In genomic region chr17:1482686-1483445, GRCh38 we compare ENCODE assay signal across 19 cellular contexts. TPM values are rescaled to one million over a fixed set of nuclear protein-coding genes. Genes with fewer than 3 reads are reported as not detected.
DNase-seq lines count a peak whose midpoint lies in the region; ATAC-seq, FAIRE-seq and TF ChIP-seq lines count a peak whose summit lies in the region.
"Had no signal": no experiment of that assay in that cellular context is flagged by ENCODE, and none has a peak within 500 bp of the region (broad histone marks: within the 10 kb centered on the region; RNA-seq: fewer than 3 reads in every experiment).

No MANE protein-coding gene starts in this region.

- H3K27me3 ChIP-seq in Caco-2 (replicated peaks; ENCODE audit: control insufficient read depth, insufficient read depth, low read length) (no peaks in the 10 kb centered on the region), right atrium auricular region (no peaks in the 10 kb centered on the region)
- H3K27me3 ChIP-seq: thyroid gland had no signal

- H3K27ac Mint-ChIP-seq in Caco-2 (ENCODE audit: unreplicated experiment) = peak overlapping the region; percentile 55
- H3K27ac Mint-ChIP-seq in stimulated activated effector memory CD8-positive, alpha-beta T cell treated with anti-CD3 and anti-CD28 coated beads, Interleukin-12 subunit alpha, Interleukin-12 subunit beta, amount 100 ng/mL, for 72 hours = peak overlapping the region; percentile 54
- H3K27ac Mint-ChIP-seq in activated naive CD4-positive, alpha-beta T cell treated with anti-CD3 and anti-CD28 coated beads for 36 hours = no peak overlapping the region
- H3K27ac Mint-ChIP-seq: T-helper 1 cell treated with Interleukin-12 subunit alpha and Interleukin-12 subunit beta and Interleukin-4 antibody, amounts not matched to agents 30 μg/mL and 1 μg/mL, for 36 hours had no signal

- H3K9me3 ChIP-seq in Caco-2 = no peaks in the 10 kb centered on the region
- H3K9me3 ChIP-seq in right atrium auricular region = no peaks in the 10 kb centered on the region
- H3K9me3 ChIP-seq: prostate gland, thyroid gland had no signal

- peak overlapping the region; percentile 97 for H3K27ac ChIP-seq in RWPE1
- peak overlapping the region; percentile 53 to 98 for H3K27ac ChIP-seq in right atrium auricular region
- H3K27ac ChIP-seq: thyroid gland had no signal

- TF ChIP-seq CTCF in Caco-2 (IDR thresholded peaks at IDR 0.05; ENCODE audit: insufficient read depth in 1 of 2, low read depth in 1 of 2, low read length in 1 of 2, severe bottlenecking in 1 of 2, unreplicated experiment in 1 of 2) (no peak), RWPE1 (conservative IDR thresholded peaks at IDR 0.05; ENCODE audit: low read depth) (no peak), right atrium auricular region (IDR thresholded peaks at IDR 0.05) (no peak), GM10248 (IDR thresholded peaks at IDR 0.05; ENCODE audit: control extremely low read depth, extremely low read depth, low read depth, missing control alignments) (no peak)

- H3K4me1 Mint-ChIP-seq in Caco-2 (ENCODE audit: low read depth, unreplicated experiment) = peaks cover 9% of the 10 kb centered on the region
- H3K4me1 Mint-ChIP-seq in stimulated activated effector memory CD8-positive, alpha-beta T cell treated with anti-CD3 and anti-CD28 coated beads, Interleukin-12 subunit alpha, Interleukin-12 subunit beta, amount 100 ng/mL, for 72 hours = peaks cover 26% of the 10 kb centered on the region
- H3K4me1 Mint-ChIP-seq in activated naive CD4-positive, alpha-beta T cell treated with anti-CD3 and anti-CD28 coated beads for 36 hours (ENCODE audit: low read depth) = peaks cover 14% of the 10 kb centered on the region

- TF ChIP-seq POLR2A in H54 (IDR thresholded peaks at IDR 0.05; ENCODE audit: low read depth, low read length) = no peak

- H3K36me3 ChIP-seq in Caco-2 (ENCODE audit: control insufficient read depth, insufficient read depth, low read length) (peaks cover 9% of the 10 kb centered on the region; the same call in 1 of the 2 replicates), right atrium auricular region (peaks cover 60% of the 10 kb centered on the region)

- peaks cover 87% of the 10 kb centered on the region for H3K36me3 Mint-ChIP-seq in Caco-2 (ENCODE audit: insufficient read depth, unreplicated experiment)
- H3K36me3 Mint-ChIP-seq in stimulated activated effector memory CD8-positive, alpha-beta T cell treated with anti-CD3 and anti-CD28 coated beads, Interleukin-12 subunit alpha, Interleukin-12 subunit beta, amount 100 ng/mL, for 72 hours = peaks cover 79% of the 10 kb centered on the region
- peaks cover 2% of the 10 kb centered on the region for H3K36me3 Mint-ChIP-seq in activated naive CD4-positive, alpha-beta T cell treated with anti-CD3 and anti-CD28 coated beads for 36 hours (ENCODE audit: low read depth)

- H3K4me3 Mint-ChIP-seq in Caco-2 (ENCODE audit: unreplicated experiment) = peak overlapping the region; percentile 43
- no peak overlapping the region for H3K4me3 Mint-ChIP-seq in stimulated activated effector memory CD8-positive, alpha-beta T cell treated with anti-CD3 and anti-CD28 coated beads, Interleukin-12 subunit alpha, Interleukin-12 subunit beta, amount 100 ng/mL, for 72 hours
- no peak overlapping the region for H3K4me3 Mint-ChIP-seq in activated naive CD4-positive, alpha-beta T cell treated with anti-CD3 and anti-CD28 coated beads for 36 hours
- H3K4me3 Mint-ChIP-seq: T-helper 1 cell treated with Interleukin-12 subunit alpha and Interleukin-12 subunit beta and Interleukin-4 antibody, amounts not matched to agents 30 μg/mL and 1 μg/mL, for 36 hours had no signal

- peaks cover 9% of the 10 kb centered on the region for H3K4me1 ChIP-seq in Caco-2
- H3K4me1 ChIP-seq in right atrium auricular region = peaks cover 0 to 50% of the 10 kb centered on the region in 2 donors

- peak in 1 of 2 experiments; percentile 41 for DNase-seq in Caco-2
- DNase-seq in RWPE1 (ENCODE audit: low spot score) = no peak
- DNase-seq in right atrium auricular region (ENCODE audit: low spot score) = no peak
- no peak for DNase-seq in stimulated activated effector memory CD8-positive, alpha-beta T cell treated with anti-CD3 and anti-CD28 coated beads, Interleukin-12 subunit alpha, Interleukin-12 subunit beta, amount 100 ng/mL, for 72 hours (ENCODE audit: low spot score in 2 of 2)
- no peak for DNase-seq in GM10248 (ENCODE audit: extremely low spot score)
- no peak for DNase-seq in SKM-1 treated with dmso at 0.1 percent for 144 hours (lab: John Stamatoyannopoulos, UW; ENCODE audit: unreplicated experiment)
- DNase-seq in activated naive CD4-positive, alpha-beta T cell treated with anti-CD3 and anti-CD28 coated beads for 36 hours = no peak
- no peak for DNase-seq in H54 (ENCODE audit: insufficient read length, low spot score)
- DNase-seq: DMS 273 treated with DMSO at 0.1 percent for 48 hours; head of caudate nucleus; NCI-H2029 treated with DMSO at 0.1 percent for 48 hours; NCI-H526; stimulated activated CD4-positive, alpha-beta T cell treated with anti-CD3 and anti-CD28 coated beads, Interleukin-15, amount 100 ng/mL, for 24 hours; thyroid gland had no signal

- intact Hi-C loops in Caco-2 (cut with micrococcal nuclease; ENCODE audit: unreplicated experiment) = no loop called here
- intact Hi-C loops in activated naive CD4-positive, alpha-beta T cell treated with anti-CD3 and anti-CD28 coated beads for 36 hours (cut with micrococcal nuclease) = no loop called here

- no peak for FAIRE-seq in H54 (lab: Jason Lieb, UNC)
- FAIRE-seq: GM18507, keratinocyte had no signal

- H3K9me3 Mint-ChIP-seq in Caco-2 (ENCODE audit: unreplicated experiment) = no peaks in the 10 kb centered on the region
- no peaks in the 10 kb centered on the region for H3K9me3 Mint-ChIP-seq in stimulated activated effector memory CD8-positive, alpha-beta T cell treated with anti-CD3 and anti-CD28 coated beads, Interleukin-12 subunit alpha, Interleukin-12 subunit beta, amount 100 ng/mL, for 72 hours
- H3K9me3 Mint-ChIP-seq in activated naive CD4-positive, alpha-beta T cell treated with anti-CD3 and anti-CD28 coated beads for 36 hours = no peaks in the 10 kb centered on the region
- H3K9me3 Mint-ChIP-seq: T-helper 1 cell treated with Interleukin-12 subunit alpha and Interleukin-12 subunit beta and Interleukin-4 antibody, amounts not matched to agents 30 μg/mL and 1 μg/mL, for 36 hours had no signal

- POLR2A ChIA-PET in Caco-2 (lab: Charles Lee) = no interaction called here
- POLR2A ChIA-PET in RWPE1 (lab: Yijun Ruan, JAX; ENCODE audit: low non-redundant PET) = no interaction called here
- POLR2A ChIA-PET in GM10248 (lab: Yijun Ruan, JAX) = no interaction called here

- BruUV-seq in Caco-2 (replicated peaks; lab: Mats Ljungman, UMichigan) = no TSS peak

- CTCF ChIA-PET in Caco-2 (lab: Charles Lee) = no interaction called here
- CTCF ChIA-PET in RWPE1 (lab: Yijun Ruan, JAX) = no interaction called here
- CTCF ChIA-PET in GM10248 (lab: Yijun Ruan, JAX) = interaction anchor here (2.1 kb wide), 1 partner anchor 23 kb away, joined by 5 read pairs; no protein-coding TSS in a partner anchor
- CTCF ChIA-PET in activated naive CD4-positive, alpha-beta T cell treated with anti-CD3 and anti-CD28 coated beads for 36 hours (lab: Charles Lee) = no interaction called here

- no peak for ATAC-seq in stimulated activated effector memory CD8-positive, alpha-beta T cell treated with anti-CD3 and anti-CD28 coated beads, Interleukin-12 subunit alpha, Interleukin-12 subunit beta, amount 100 ng/mL, for 72 hours
- ATAC-seq: activated CD4-positive, CD25-positive, alpha-beta regulatory T cell treated with anti-CD3 and anti-CD28 coated beads, Interleukin-2, amount 50 U/mL, for 24 hours had no signal

- no peaks in the 10 kb centered on the region for H3K27me3 Mint-ChIP-seq in Caco-2 (ENCODE audit: insufficient read depth, unreplicated experiment)
- peaks cover 2% of the 10 kb centered on the region for H3K27me3 Mint-ChIP-seq in activated naive CD4-positive, alpha-beta T cell treated with anti-CD3 and anti-CD28 coated beads for 36 hours (ENCODE audit: low read depth)

- no peak overlapping the region for H3K4me3 ChIP-seq in Caco-2 (ENCODE audit: low read depth, low read length)
- no peak overlapping the region for H3K4me3 ChIP-seq in right atrium auricular region
- H3K4me3 ChIP-seq: prostate gland, thyroid gland had no signal

RNA-seq across cellular contexts. Expression of gene MYO1C, which starts 9.6 kb away (rescaled TPM):
- total RNA-seq in Caco-2 (2022) (162 and 171 TPM in 2 replicates), right atrium auricular region (100 to 1,000 TPM in 1 of 2 donors, 10 to 100 TPM in 1; 83.6 to 161 TPM)
- total RNA-seq in activated naive CD4-positive, alpha-beta T cell treated with anti-CD3 and anti-CD28 coated beads for 36 hours = 10 to 100 TPM; 14.6 to 14.7 TPM

RNA-seq across cellular contexts. Expression of gene CRK, which starts 26.8 kb away (rescaled TPM):
- total RNA-seq in Caco-2 (2022) (70.0 and 72.3 TPM in 2 replicates), right atrium auricular region (10 to 100 TPM; 36.0 to 49.8 TPM)
- total RNA-seq in activated naive CD4-positive, alpha-beta T cell treated with anti-CD3 and anti-CD28 coated beads for 36 hours = 10 to 100 TPM; 10.6 to 14.1 TPM

RNA-seq across cellular contexts. Expression of gene INPP5K, which starts 33.5 kb away (rescaled TPM):
- total RNA-seq in Caco-2 (2022) = 24.1 and 27.3 TPM in 2 replicates
- total RNA-seq in right atrium auricular region = 10 to 100 TPM; 64.9 to 78.1 TPM
- 10 to 100 TPM; 17.1 to 18.2 TPM for total RNA-seq in activated naive CD4-positive, alpha-beta T cell treated with anti-CD3 and anti-CD28 coated beads for 36 hours

Comparison
In these comparisons a context has a peak if more than half of its experiments do, and no peak if none do; other contexts are left out.
1. RNA of gene MYO1C, which starts 9.6 kb away (total RNA-seq): 162 to 171 TPM in Caco-2 and 83.6 to 161 TPM in right atrium auricular region; 14.6 to 14.7 TPM in activated naive CD4-positive, alpha-beta T cell treated with anti-CD3 and anti-CD28 coated beads for 36 hours; every median in the first group is over 4 times any median in the second.